Comparison of ENCODE assay signal across 8 cellular contexts in genomic region chr17:4950075-4950756, GRCh38. TPM values are rescaled to one million over a fixed set of nuclear protein-coding genes. Genes with fewer than 3 reads are reported as not detected.
DNase-seq lines count a peak whose midpoint lies in the region; ATAC-seq and TF ChIP-seq lines count a peak whose summit lies in the region.

No MANE protein-coding gene starts in this region.

- TF ChIP-seq CTCF in MM.1S (IDR thresholded peaks at IDR 0.05; ENCODE audit: low read length) (no peak), retinal pigment epithelial cell (conservative IDR thresholded peaks at IDR 0.05; ENCODE audit: low read depth, low read length) (no peak)

- no peaks in the 10 kb centered on the region for H3K9me3 ChIP-seq in MM.1S (replicated peaks; ENCODE audit: insufficient read depth, low read length)

- peaks cover 17% of the 10 kb centered on the region for H4K20me1 ChIP-seq in MM.1S (ENCODE audit: insufficient read depth, low read length)

- H3K27me3 ChIP-seq in MM.1S (replicated peaks; ENCODE audit: insufficient read depth, low read length): no peaks in the 10 kb centered on the region

- H3K27me3 Mint-ChIP-seq in activated naive CD4-positive, alpha-beta T cell treated with anti-CD3 and anti-CD28 coated beads for 36 hours (ENCODE audit: low read depth): no peaks in the 10 kb centered on the region

- no peaks in the 10 kb centered on the region for H3K36me3 ChIP-seq in MM.1S (replicated peaks; ENCODE audit: insufficient read depth, low read length)

- peak overlapping the region; percentile 93 for H3K27ac Mint-ChIP-seq in activated naive CD4-positive, alpha-beta T cell treated with anti-CD3 and anti-CD28 coated beads for 36 hours

- ATAC-seq in left cardiac atrium (peak; percentile 3 to 6), GM21515 (IDR thresholded peaks at IDR 0.05; ENCODE audit: unreplicated experiment) (no peak), GM19455 (IDR thresholded peaks at IDR 0.05; ENCODE audit: unreplicated experiment) (no peak)

- H3K9ac ChIP-seq in MM.1S (ENCODE audit: low read length): peak overlapping the region; percentile 99

- H3K27ac ChIP-seq in MM.1S (ENCODE audit: low read length): peak overlapping the region; percentile 100

- intact Hi-C loops in activated naive CD4-positive, alpha-beta T cell treated with anti-CD3 and anti-CD28 coated beads for 36 hours (cut with micrococcal nuclease): no loop called here
- intact Hi-C loops in left cardiac atrium (cut with DNase I): loop anchor here in 1 of 2 donors (2.0 kb wide), 1 partner anchor 17 kb away; the partner anchor contains the start of gene SPAG7

- no peaks in the 10 kb centered on the region for H3K9me3 Mint-ChIP-seq in activated naive CD4-positive, alpha-beta T cell treated with anti-CD3 and anti-CD28 coated beads for 36 hours

- H3K4me2 ChIP-seq in MM.1S (ENCODE audit: low read depth, low read length): peak overlapping the region; percentile 97

- peaks cover 45% of the 10 kb centered on the region for H3F3A ChIP-seq in MM.1S (ENCODE audit: insufficient read depth, low read length)

- CTCF ChIA-PET in activated naive CD4-positive, alpha-beta T cell treated with anti-CD3 and anti-CD28 coated beads for 36 hours (lab: Charles Lee): no interaction called here

- peak overlapping the region; percentile 81 for H3K4me3 Mint-ChIP-seq in activated naive CD4-positive, alpha-beta T cell treated with anti-CD3 and anti-CD28 coated beads for 36 hours

- H3K4me3 ChIP-seq in MM.1S (ENCODE audit: low read length) (peak overlapping the region; percentile 81), retinal pigment epithelial cell (ENCODE audit: low read length) (peak overlapping the region; percentile 45)

- H3K4me1 Mint-ChIP-seq in activated naive CD4-positive, alpha-beta T cell treated with anti-CD3 and anti-CD28 coated beads for 36 hours (ENCODE audit: low read depth): peaks cover 22% of the 10 kb centered on the region

- no peaks in the 10 kb centered on the region for H3K9me2 ChIP-seq in MM.1S (replicated peaks; ENCODE audit: insufficient read depth, low read length)

- peaks cover 37% of the 10 kb centered on the region for H3K79me2 ChIP-seq in MM.1S (ENCODE audit: low read length)

- H2AFZ ChIP-seq in MM.1S (ENCODE audit: low read length): peak overlapping the region; percentile 83

- DNase-seq in activated T-cell treated with anti-CD3 and anti-CD28 coated beads for 1 hour (ENCODE audit: low read depth) (peak; percentile 52), MM.1S (peak; percentile 52), left cardiac atrium (peak; percentile 85), retinal pigment epithelial cell (ENCODE audit: low read depth) (no peak)
- no peak for DNase-seq in activated T-cell treated with anti-CD3 and anti-CD28 coated beads, Interleukin-2, amount 50 U/mL, for 1 hour
- DNase-seq in activated naive CD4-positive, alpha-beta T cell treated with anti-CD3 and anti-CD28 coated beads for 36 hours: peak; percentile 44

- peaks cover 25% of the 10 kb centered on the region for H3K36me3 Mint-ChIP-seq in activated naive CD4-positive, alpha-beta T cell treated with anti-CD3 and anti-CD28 coated beads for 36 hours (ENCODE audit: low read depth)

- H3K4me1 ChIP-seq in MM.1S (ENCODE audit: low read length): peaks cover 27% of the 10 kb centered on the region

RNA-seq across cellular contexts. Expression of gene ENO3, which starts 0.7 kb away (rescaled TPM):
- total RNA-seq in activated naive CD4-positive, alpha-beta T cell treated with anti-CD3 and anti-CD28 coated beads for 36 hours: 10 to 100 TPM; 26.7 to 28.9 TPM
- total RNA-seq in left cardiac atrium: 100 to 1,000 TPM; 149 to 228 TPM

RNA-seq across cellular contexts. Expression of gene PFN1, which starts 1.9 kb away (rescaled TPM):
- 1,000 to 10,000 TPM; 1,812 to 1,876 TPM for total RNA-seq in activated naive CD4-positive, alpha-beta T cell treated with anti-CD3 and anti-CD28 coated beads for 36 hours
- total RNA-seq in left cardiac atrium: 100 to 1,000 TPM; 254 to 303 TPM

RNA-seq across cellular contexts. Expression of gene RNF167, which starts 10.1 kb away (rescaled TPM):
- total RNA-seq in activated naive CD4-positive, alpha-beta T cell treated with anti-CD3 and anti-CD28 coated beads for 36 hours: 100 to 1,000 TPM; 133 to 140 TPM
- total RNA-seq in left cardiac atrium: 10 to 100 TPM; 76.2 to 95.6 TPM

RNA-seq across cellular contexts. Expression of gene SLC25A11, which starts 10.4 kb away (rescaled TPM):
- total RNA-seq in activated naive CD4-positive, alpha-beta T cell treated with anti-CD3 and anti-CD28 coated beads for 36 hours: 10 to 100 TPM; 63.8 to 65.2 TPM
- 100 to 1,000 TPM; 166 to 175 TPM for total RNA-seq in left cardiac atrium

RNA-seq across cellular contexts. Expression of gene SPAG7, which starts 17.4 kb away (rescaled TPM):
- total RNA-seq in activated naive CD4-positive, alpha-beta T cell treated with anti-CD3 and anti-CD28 coated beads for 36 hours: 10 to 100 TPM; 68.6 to 70.2 TPM
- 100 to 1,000 TPM; 113 to 128 TPM for total RNA-seq in left cardiac atrium

Comparison
In these comparisons a context has a peak if more than half of its experiments do, and no peak if none do; other contexts are left out.
1. DNase-seq: peak in activated T-cell treated with anti-CD3 and anti-CD28 coated beads for 1 hour (single experiment), MM.1S (single experiment), activated naive CD4-positive, alpha-beta T cell treated with anti-CD3 and anti-CD28 coated beads for 36 hours (single experiment) and left cardiac atrium (single experiment); none in activated T-cell treated with anti-CD3 and anti-CD28 coated beads, Interleukin-2, amount 50 U/mL, for 1 hour (single experiment) and retinal pigment epithelial cell (single experiment).
2. ATAC-seq: peak in left cardiac atrium (2 of 2); none in GM21515 (single experiment) and GM19455 (single experiment).
3. RNA of gene ENO3, which starts 0.7 kb away (total RNA-seq): 149 to 228 TPM in left cardiac atrium; 26.7 to 28.9 TPM in activated naive CD4-positive, alpha-beta T cell treated with anti-CD3 and anti-CD28 coated beads for 36 hours; every median in the first group is over 4 times any median in the second.
4. RNA of gene PFN1, which starts 1.9 kb away (total RNA-seq): 1,812 to 1,876 TPM in activated naive CD4-positive, alpha-beta T cell treated with anti-CD3 and anti-CD28 coated beads for 36 hours; 254 to 303 TPM in left cardiac atrium; every median in the first group is over 4 times any median in the second.